ENCODE assay signal across 11 cellular contexts in the genomic region with DNA sequence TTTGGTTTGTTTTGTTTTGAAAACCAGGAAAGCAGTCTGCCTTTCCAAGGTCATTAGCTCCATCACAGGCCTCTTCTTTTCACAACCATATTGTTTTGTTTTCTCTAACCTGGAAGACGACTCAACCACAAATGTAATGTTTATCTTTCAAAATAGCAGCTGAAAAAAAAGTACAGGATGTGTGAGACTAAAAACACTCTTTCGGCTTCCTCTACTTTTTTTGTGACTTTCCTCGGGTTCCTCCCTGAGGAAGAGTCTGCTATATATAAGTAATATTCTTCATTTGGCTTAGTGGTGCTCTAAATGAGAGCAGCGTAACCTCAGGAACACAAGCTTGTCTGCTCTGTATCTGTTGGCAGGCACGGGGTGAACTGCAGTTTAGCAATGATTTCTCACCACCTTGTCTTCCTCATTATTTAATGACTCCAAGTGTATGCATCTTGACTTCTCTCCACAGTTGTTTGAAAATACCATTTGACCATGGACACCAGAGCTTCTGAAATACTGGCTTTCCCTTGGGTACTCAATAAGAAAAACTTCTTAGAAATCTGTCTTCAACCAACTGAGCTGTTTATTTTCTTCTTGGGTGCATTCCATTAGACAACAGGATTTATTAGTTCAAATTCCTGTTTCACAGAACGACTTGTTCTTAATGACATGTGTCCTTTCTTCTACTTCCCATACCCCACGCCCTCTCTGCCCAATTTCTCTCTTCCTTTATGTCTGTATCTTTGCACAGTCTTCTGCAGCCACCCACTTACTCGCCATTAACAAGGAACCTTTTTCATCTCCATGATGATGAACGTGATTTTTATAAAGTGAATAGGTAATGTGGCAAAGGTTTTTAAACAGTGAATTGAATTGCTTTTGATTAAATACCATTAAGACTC. TPM values are rescaled to one million over a fixed set of nuclear protein-coding genes. Genes with fewer than 3 reads are reported as not detected.
A peak's percentile ranks its signal among the peaks of the same experiment; 100 is the strongest.
DNase-seq lines count a peak whose midpoint lies in the region; ATAC-seq and TF ChIP-seq lines count a peak whose summit lies in the region.
"Had no signal": no experiment of that assay in that cellular context is flagged by ENCODE, and none has a peak within 500 bp of the region (broad histone marks: within the 10 kb centered on the region; RNA-seq: fewer than 3 reads in every experiment).

No MANE protein-coding gene starts in this region.

- H3K9ac ChIP-seq in GM23248 = peak overlapping the region; percentile 70

- H3K4me1 ChIP-seq in GM23248 (ENCODE audit: insufficient read depth) = peaks cover 16% of the 10 kb centered on the region; the same call in 1 of the 2 replicates
- peaks cover 0 to 17% of the 10 kb centered on the region in 2 donors for H3K4me1 ChIP-seq in gastrocnemius medialis

- H3K4me3 Mint-ChIP-seq in T-helper 2 cell treated with Interferon-gamma antibody and Interleukin-4, amounts not matched to agents 5 μg/mL and 100 μg/mL, for 36 hours = peak overlapping the region; percentile 82

- ATAC-seq in Right ventricle myocardium superior (ENCODE audit: poor library complexity) (peak; percentile 78), gastrocnemius medialis (peak; percentile 37 to 47), GM18907 (IDR thresholded peaks at IDR 0.05; ENCODE audit: unreplicated experiment) (no peak)
- ATAC-seq: HCT116 had no signal

- DNase-seq in GM23248 = peak; percentile 39
- DNase-seq in T-helper 2 cell treated with Interferon-gamma antibody and Interleukin-4, amounts not matched to agents 5 μg/mL and 100 μg/mL, for 36 hours (ENCODE audit: low spot score) = no peak
- DNase-seq in Right ventricle myocardium superior = no peak
- peak in 1 of 2 donors; percentile 20 for DNase-seq in gastrocnemius medialis
- no peak for DNase-seq in AG08395 (ENCODE audit: low spot score)
- DNase-seq in stimulated activated CD4-positive, alpha-beta T cell treated with anti-CD3 and anti-CD28 coated beads, Interleukin-15, amount 100 ng/mL, for 24 hours = no peak
- DNase-seq in kidney tubule cell (ENCODE audit: low spot score) = no peak
- DNase-seq: NCI-H1092 had no signal

- H3K9me3 ChIP-seq in GM23248 (ENCODE audit: low read depth) = no peaks in the 10 kb centered on the region
- H3K9me3 ChIP-seq in gastrocnemius medialis = no peaks in the 10 kb centered on the region

- peaks cover 21% of the 10 kb centered on the region for H3F3A ChIP-seq in GM23248 (ENCODE audit: insufficient read depth)

- in situ Hi-C loops in GM23248 (cut with MboI) (no loop called here), gastrocnemius medialis (cut with MboI; ENCODE audit: low sequenced_read_pairs in 4 of 4) (no loop called here)

- peaks cover 5% of the 10 kb centered on the region for H3K36me3 Mint-ChIP-seq in T-helper 2 cell treated with Interferon-gamma antibody and Interleukin-4, amounts not matched to agents 5 μg/mL and 100 μg/mL, for 36 hours (ENCODE audit: low read depth)

- no peaks in the 10 kb centered on the region for H3K9me2 ChIP-seq in GM23248 (ENCODE audit: insufficient read depth)

- H3K36me3 ChIP-seq in GM23248 (ENCODE audit: low read depth) (no peaks in the 10 kb centered on the region), gastrocnemius medialis (no peaks in the 10 kb centered on the region)

- H3K9me3 Mint-ChIP-seq in T-helper 2 cell treated with Interferon-gamma antibody and Interleukin-4, amounts not matched to agents 5 μg/mL and 100 μg/mL, for 36 hours = peaks cover 7% of the 10 kb centered on the region

- intact Hi-C loops in Right ventricle myocardium superior (cut with DNase I) = no loop called here
- intact Hi-C loops in gastrocnemius medialis (cut with DNase I; ENCODE audit: low total_unique reads) = loop anchor here (1.0 kb wide), 1 partner anchor 65 kb away; no protein-coding TSS in a partner anchor

- H3K27me3 ChIP-seq in GM23248 (replicated peaks; ENCODE audit: insufficient read depth) (no peaks in the 10 kb centered on the region), gastrocnemius medialis (no peaks in the 10 kb centered on the region)

- TF ChIP-seq CTCF in gastrocnemius medialis (IDR thresholded peaks at IDR 0.05 in 4 of 5, conservative IDR thresholded peaks at IDR 0.05 in 1 of 5) = no peak

- no peaks in the 10 kb centered on the region for H3K79me2 ChIP-seq in GM23248 (ENCODE audit: insufficient read depth)

- peak overlapping the region; percentile 73 for H3K27ac Mint-ChIP-seq in T-helper 2 cell treated with Interferon-gamma antibody and Interleukin-4, amounts not matched to agents 5 μg/mL and 100 μg/mL, for 36 hours
- H3K27ac Mint-ChIP-seq: progenitor cell of endocrine pancreas had no signal

- H3K4me3 ChIP-seq in GM23248 (peak overlapping the region; percentile 76), gastrocnemius medialis (peak overlapping the region; percentile 42 to 44 (median 44))

- no peak for TF ChIP-seq POLR2A in gastrocnemius medialis (IDR thresholded peaks at IDR 0.05)

- peak overlapping the region; percentile 68 for H3K27ac ChIP-seq in GM23248
- H3K27ac ChIP-seq in gastrocnemius medialis = peak overlapping the region; percentile 64 to 82 (median 72)

- no peaks in the 10 kb centered on the region for H4K20me1 ChIP-seq in GM23248 (ENCODE audit: insufficient read depth)

- H3K4me1 Mint-ChIP-seq in T-helper 2 cell treated with Interferon-gamma antibody and Interleukin-4, amounts not matched to agents 5 μg/mL and 100 μg/mL, for 36 hours (ENCODE audit: low read depth) = peaks cover 39% of the 10 kb centered on the region

- peak overlapping the region; percentile 74 for H3K4me2 ChIP-seq in GM23248 (ENCODE audit: unreplicated experiment)

- H3K27me3 Mint-ChIP-seq in T-helper 2 cell treated with Interferon-gamma antibody and Interleukin-4, amounts not matched to agents 5 μg/mL and 100 μg/mL, for 36 hours (ENCODE audit: low read depth) = peaks cover 44% of the 10 kb centered on the region

- WGBS in GM23248 (ENCODE audit: low coverage in 1 of 2, low lambda C conversion rate in 2 of 2, missing lambda C conversion rate in 2 of 2), 2 experiments = 14 to 15% methylated on average over 9 of the region's 9 CpGs

- H2AFZ ChIP-seq in GM23248 = peak overlapping the region; percentile 87

RNA-seq across cellular contexts. Expression of a gene that starts 11.5 kb away (rescaled TPM):
- 263 and 295 TPM in 2 replicates for total RNA-seq in GM23248 (2014; rRNA removed; shearing (Covaris generic))
- polyA plus RNA-seq in GM23248 (2016; fragmentation: Nextera tagmentation; extraction: Ambion mirVana) = 689 and 690 TPM in 2 replicates
- total RNA-seq in Right ventricle myocardium superior (516 TPM), gastrocnemius medialis (100 to 1,000 TPM; 107 to 209 (median 168) TPM)
